ENCODE assay signal across 9 cellular contexts in the genomic region with DNA sequence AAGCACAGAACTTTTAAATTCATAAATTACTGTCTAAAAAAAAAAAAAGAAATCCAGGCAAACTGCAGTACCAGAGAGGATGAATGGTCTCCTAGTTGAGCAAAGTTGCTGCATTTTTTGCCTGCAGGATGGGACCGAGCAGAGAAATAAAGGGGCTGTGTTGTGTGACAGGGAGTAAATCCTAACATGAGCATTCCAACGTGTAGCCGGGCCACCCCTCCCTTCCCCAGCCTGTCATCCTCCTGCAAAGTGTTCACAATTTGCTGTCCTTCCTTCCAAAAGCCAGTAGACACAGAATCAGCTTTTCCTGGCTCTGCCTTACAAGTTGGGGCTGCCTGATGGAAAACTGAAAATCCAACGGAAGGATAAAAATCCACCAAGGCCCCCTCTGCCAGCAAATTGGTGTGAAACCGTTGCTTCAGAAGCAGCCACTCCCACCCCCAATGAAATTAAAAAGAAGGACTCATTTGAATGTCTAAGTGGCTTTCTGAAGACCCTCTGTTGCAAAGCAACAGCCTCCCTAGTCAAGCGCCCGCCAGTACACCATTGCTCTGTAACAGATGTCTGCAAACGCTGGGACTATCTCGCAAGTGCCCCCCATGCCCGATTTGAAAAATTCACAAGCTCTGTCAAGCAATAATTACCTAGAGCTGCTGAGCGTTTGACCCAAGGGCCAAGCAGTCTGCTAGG. TPM values are rescaled to one million over a fixed set of nuclear protein-coding genes. Genes with fewer than 3 reads are reported as not detected.
A peak's percentile ranks its signal among the peaks of the same experiment; 100 is the strongest.
DNase-seq lines count a peak whose midpoint lies in the region; FAIRE-seq and TF ChIP-seq lines count a peak whose summit lies in the region.
"Had no signal": no experiment of that assay in that cellular context is flagged by ENCODE, and none has a peak within 500 bp of the region (broad histone marks: within the 10 kb centered on the region; RNA-seq: fewer than 3 reads in every experiment).

No MANE protein-coding gene starts in this region.

- no peak for DNase-seq in activated CD4-positive, alpha-beta T cell treated with anti-CD3 and anti-CD28 coated beads, Interleukin-2, amount 10 ng/mL, durations not matched to agents 7 days and 5 days
- no peak for DNase-seq in activated CD4-positive, alpha-beta T cell treated with anti-CD3 and anti-CD28 coated beads, Interleukin-2, amount 50 U/mL, for 1 hour
- DNase-seq in cardiac fibroblast (ENCODE audit: low read depth in 2 of 2) = no peak
- DNase-seq in medulla oblongata (ENCODE audit: extremely low spot score) = peak; percentile 61
- DNase-seq in tibial artery = no peak
- no peak for DNase-seq in activated CD4-positive, alpha-beta T cell treated with anti-CD3 and anti-CD28 coated beads for 1 hour
- no peak for DNase-seq in frontal cortex (ENCODE audit: low spot score in 2 of 2)
- no peak for DNase-seq in occipital lobe (lab: John Stamatoyannopoulos, UW)

- peaks cover 77% of the 10 kb centered on the region for H3K27me3 Mint-ChIP-seq in activated CD4-positive, alpha-beta T cell treated with anti-CD3 and anti-CD28 coated beads, Interleukin-2, amount 10 ng/mL, durations not matched to agents 7 days and 5 days

- no peak for TF ChIP-seq CTCF in cardiac fibroblast (IDR thresholded peaks at IDR 0.05; ENCODE audit: low read depth, low read length)
- no peak for TF ChIP-seq CTCF in tibial artery (IDR thresholded peaks at IDR 0.05)

- intact Hi-C loops in tibial artery (cut with DNase I; ENCODE audit: low total_unique reads) = no loop called here

- peak overlapping the region; percentile 41 for H3K4me3 Mint-ChIP-seq in activated CD4-positive, alpha-beta T cell treated with anti-CD3 and anti-CD28 coated beads, Interleukin-2, amount 10 ng/mL, durations not matched to agents 7 days and 5 days

- H3K27me3 ChIP-seq in tibial artery = peaks cover 0 to 6% of the 10 kb centered on the region in 2 donors

- H3K4me3 ChIP-seq in cardiac fibroblast (replicated peaks in 1 of 2; ENCODE audit: low read depth in 2 of 2, low read length in 2 of 2) (peak overlapping the region; percentile 37 to 46), tibial artery (peak overlapping the region; percentile 58 to 63)

- H3K9me3 ChIP-seq in tibial artery = no peaks in the 10 kb centered on the region

- H3K9me3 Mint-ChIP-seq in activated CD4-positive, alpha-beta T cell treated with anti-CD3 and anti-CD28 coated beads, Interleukin-2, amount 10 ng/mL, durations not matched to agents 7 days and 5 days = no peaks in the 10 kb centered on the region

- H3K36me3 ChIP-seq in tibial artery = no peaks in the 10 kb centered on the region

- POLR2A ChIA-PET in activated CD4-positive, alpha-beta T cell treated with anti-CD3 and anti-CD28 coated beads, Interleukin-2, amount 10 ng/mL, durations not matched to agents 7 days and 5 days (lab: Charles Lee) = no interaction called here

- peaks cover 0 to 20% (median 11%) of the 10 kb centered on the region in 4 donors for H3K4me1 ChIP-seq in tibial artery

- H3K36me3 Mint-ChIP-seq in activated CD4-positive, alpha-beta T cell treated with anti-CD3 and anti-CD28 coated beads, Interleukin-2, amount 10 ng/mL, durations not matched to agents 7 days and 5 days (ENCODE audit: low read depth) = no peaks in the 10 kb centered on the region

- CTCF ChIA-PET in activated CD4-positive, alpha-beta T cell treated with anti-CD3 and anti-CD28 coated beads, Interleukin-2, amount 10 ng/mL, durations not matched to agents 7 days and 5 days (lab: Charles Lee) = no interaction called here

- H3K4me1 Mint-ChIP-seq in activated CD4-positive, alpha-beta T cell treated with anti-CD3 and anti-CD28 coated beads, Interleukin-2, amount 10 ng/mL, durations not matched to agents 7 days and 5 days = peaks cover 8% of the 10 kb centered on the region

- peak overlapping the region; percentile 41 to 48 for H3K27ac ChIP-seq in tibial artery
- H3K27ac ChIP-seq: C4-2B had no signal

- no peak for FAIRE-seq in frontal cortex (lab: Jason Lieb, UNC)

- H3K27ac Mint-ChIP-seq in activated CD4-positive, alpha-beta T cell treated with anti-CD3 and anti-CD28 coated beads, Interleukin-2, amount 10 ng/mL, durations not matched to agents 7 days and 5 days = no peak overlapping the region

RNA-seq across cellular contexts. Expression of gene FRMD4B, which starts 0.7 kb away (rescaled TPM):
- total RNA-seq in activated CD4-positive, alpha-beta T cell treated with anti-CD3 and anti-CD28 coated beads, Interleukin-2, amount 10 ng/mL, durations not matched to agents 7 days and 5 days = 1 to 10 TPM; 6.9 to 8.2 TPM
- 72.2 TPM for total RNA-seq in frontal cortex
- 54.6 TPM for total RNA-seq in occipital lobe
